In the genomic region with DNA sequence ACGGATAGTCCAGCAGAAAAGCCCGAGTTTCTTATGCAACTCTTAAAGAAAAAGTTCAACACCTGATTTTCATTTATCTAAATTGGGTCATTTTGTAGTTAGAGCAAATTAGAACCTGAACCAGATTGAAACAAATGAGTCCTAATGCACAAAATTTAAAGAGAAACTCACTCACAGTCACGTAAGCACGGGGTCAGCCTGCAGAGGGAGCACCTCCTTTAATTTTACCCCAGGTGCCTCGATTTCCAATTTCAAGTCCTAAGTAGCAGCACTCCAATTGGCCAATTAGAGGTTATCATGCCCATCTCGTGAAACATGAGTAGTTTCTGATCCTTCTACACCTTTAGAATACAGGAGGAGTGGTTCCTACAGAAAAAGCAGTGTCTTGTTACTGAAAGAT, we compare ENCODE assay signal across 1 cellular context.
TF ChIP-seq lines count a peak whose summit lies in the region.

No MANE protein-coding gene starts in this region.

TF ChIP-seq in WTC11, 78 proteins besides CTCF, POLR2A, EP300 and RAD21 (continued from another document):
- TF ChIP-seq, protein P1, sequence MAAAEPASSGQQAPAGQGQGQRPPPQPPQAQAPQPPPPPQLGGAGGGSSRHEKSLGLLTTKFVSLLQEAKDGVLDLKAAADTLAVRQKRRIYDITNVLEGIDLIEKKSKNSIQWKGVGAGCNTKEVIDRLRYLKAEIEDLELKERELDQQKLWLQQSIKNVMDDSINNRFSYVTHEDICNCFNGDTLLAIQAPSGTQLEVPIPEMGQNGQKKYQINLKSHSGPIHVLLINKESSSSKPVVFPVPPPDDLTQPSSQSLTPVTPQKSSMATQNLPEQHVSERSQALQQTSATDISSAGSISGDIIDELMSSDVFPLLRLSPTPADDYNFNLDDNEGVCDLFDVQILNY (CRISPR knock-in tag; IDR thresholded peaks at IDR 0.05) = no peak
